In the genomic region with DNA sequence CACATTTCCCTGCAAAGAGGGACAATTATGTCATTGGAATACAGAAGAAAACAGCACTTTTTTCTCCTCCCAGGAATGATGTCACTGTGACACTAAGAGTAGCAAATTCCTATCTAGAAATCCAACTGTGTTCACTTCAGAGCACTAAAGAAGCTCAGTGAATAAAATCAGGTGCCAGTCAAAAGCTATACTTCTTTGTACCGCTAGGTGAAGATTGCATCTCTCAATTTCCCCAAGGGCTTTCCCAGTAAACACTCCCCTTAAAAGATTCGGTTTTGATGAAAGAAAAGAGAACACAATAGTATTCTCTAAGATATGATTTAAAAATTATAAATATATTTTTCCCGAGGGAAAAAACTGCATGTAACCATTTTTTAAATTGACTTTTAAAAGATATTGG, we compare ENCODE assay signal across 13 cellular contexts.
DNase-seq lines count a peak whose midpoint lies in the region; ATAC-seq, FAIRE-seq and TF ChIP-seq lines count a peak whose summit lies in the region.
"Had no signal": no experiment of that assay in that cellular context is flagged by ENCODE, and none has a peak within 500 bp of the region (broad histone marks: within the 10 kb centered on the region; RNA-seq: fewer than 3 reads in every experiment).

No MANE protein-coding gene starts in this region.

- peak; percentile 22 for DNase-seq in D341Med (ENCODE audit: low spot score)
- DNase-seq in GM19239 (ENCODE audit: insufficient read length, low spot score) = peak; percentile 3
- no peak for DNase-seq in Panc1 (ENCODE audit: low read depth, low spot score)
- peak; percentile 2 for DNase-seq in germinal center (ENCODE audit: low spot score)
- no peak for DNase-seq in osteoblast (ENCODE audit: insufficient read length, low spot score, missing footprints)
- no peak for DNase-seq in SK-N-DZ (ENCODE audit: low spot score)
- DNase-seq: activated CD4-positive, alpha-beta T cell treated with anti-CD3 and anti-CD28 coated beads for 48 hours; activated naive CD8-positive, alpha-beta T cell treated with anti-CD3 and anti-CD28 coated beads, Interleukin-2, amount 10 ng/mL, durations not matched to agents 7 days and 5 days; esophagus squamous epithelium; NCI-H446 had no signal

- H3K36me3 ChIP-seq in Panc1 (ENCODE audit: control insufficient read depth, insufficient read depth, low read length) (no peaks in the 10 kb centered on the region), osteoblast (ENCODE audit: insufficient read depth, low read length) (no peaks in the 10 kb centered on the region)
- H3K36me3 ChIP-seq: esophagus squamous epithelium had no signal

- ATAC-seq in Panc1 (no peak), HG03520 (IDR thresholded peaks at IDR 0.05; ENCODE audit: unreplicated experiment) (no peak), GM19397 (IDR thresholded peaks at IDR 0.05; ENCODE audit: unreplicated experiment) (no peak)

- FAIRE-seq in GM19239 (lab: Jason Lieb, UNC) = no peak
- FAIRE-seq: G401.6 had no signal

- no TSS peak for BruUV-seq in Panc1 (replicated peaks; lab: Mats Ljungman, UMichigan)

- intact Hi-C loops in Panc1 (cut with micrococcal nuclease; ENCODE audit: unreplicated experiment) = loop anchor here (10.0 kb wide), 2 partner anchors 530 to 1440 kb away; no protein-coding TSS in a partner anchor

- H3K27ac ChIP-seq in Panc1 (ENCODE audit: low read length) = no peak overlapping the region
- no peak overlapping the region for H3K27ac ChIP-seq in osteoblast (ENCODE audit: low read depth, low read length)
- H3K27ac ChIP-seq: esophagus squamous epithelium had no signal

- H3K4me1 ChIP-seq in Panc1 (ENCODE audit: control insufficient read depth, insufficient read depth, low read length) (no peaks in the 10 kb centered on the region), osteoblast (ENCODE audit: insufficient read depth, low read length) (peaks cover 13% of the 10 kb centered on the region)
- H3K4me1 ChIP-seq: esophagus squamous epithelium had no signal

- no peak overlapping the region for H3K4me2 ChIP-seq in osteoblast (ENCODE audit: insufficient read depth, low read length)

- no peak overlapping the region for H3K4me3 ChIP-seq in Panc1 (ENCODE audit: low read depth in 2 of 2, low read length in 2 of 2)
- H3K4me3 ChIP-seq in osteoblast (ENCODE audit: insufficient read depth, low read length) = no peak overlapping the region
- H3K4me3 ChIP-seq: esophagus squamous epithelium had no signal

- H2AFZ ChIP-seq in osteoblast (ENCODE audit: low read length) = no peak overlapping the region

- TF ChIP-seq CTCF in Panc1 (IDR thresholded peaks at IDR 0.05) (peak; percentile 33; the same call in 1 of the 2 replicates), osteoblast (IDR thresholded peaks at IDR 0.05; ENCODE audit: extremely low read depth, low read depth, low read length) (no peak)

- no peaks in the 10 kb centered on the region for H3K27me3 ChIP-seq in Panc1 (ENCODE audit: control insufficient read depth, insufficient read depth, low read length)
- H3K27me3 ChIP-seq in osteoblast (ENCODE audit: insufficient read depth, low read length) = no peaks in the 10 kb centered on the region
- H3K27me3 ChIP-seq: esophagus squamous epithelium had no signal

- no peaks in the 10 kb centered on the region for H4K20me1 ChIP-seq in osteoblast (ENCODE audit: insufficient read depth, low read length)

- no peaks in the 10 kb centered on the region for H3K9me3 ChIP-seq in Panc1 (ENCODE audit: control insufficient read depth, insufficient read depth, low read depth, low read length)
- H3K9me3 ChIP-seq in osteoblast (ENCODE audit: low read depth, low read length) = no peaks in the 10 kb centered on the region
- H3K9me3 ChIP-seq: esophagus squamous epithelium had no signal

- POLR2A ChIA-PET in Panc1 (lab: Charles Lee) = no interaction called here

- CTCF ChIA-PET in Panc1 (lab: Charles Lee) = no interaction called here

- H3K79me2 ChIP-seq in osteoblast (ENCODE audit: insufficient read depth, low read length) = no peaks in the 10 kb centered on the region

- in situ Hi-C loops in Panc1 (cut with HindIII; ENCODE audit: low pct_unique_long_range_greater_than_20kb, low sequenced_read_pairs) = no loop called here

Comparison
In these comparisons a context has a peak if more than half of its experiments do, and no peak if none do; other contexts are left out.
1. DNase-seq: peak in D341Med (single experiment), GM19239 (single experiment) and germinal center (single experiment); none in Panc1 (single experiment), osteoblast (single experiment) and SK-N-DZ (single experiment).